ENCODE assay signal across 1 cellular context in genomic region chr3:150409527-150410310, GRCh38.
TF ChIP-seq lines count a peak whose summit lies in the region.

No MANE protein-coding gene starts in this region.

TF ChIP-seq in GM12878, 131 proteins besides CTCF, POLR2A, EP300 and RAD21 (continued from another document):
- TF ChIP-seq BACH1 (IDR thresholded peaks at IDR 0.05; ENCODE audit: borderline replicate concordance), result peak; percentile 27; the same call in 1 of the 2 replicates
- peak; percentile 61 to 64; a peak in 3 of 4 replicates for TF ChIP-seq BHLHE40 (IDR thresholded peaks at IDR 0.05; ENCODE audit: borderline replicate concordance in 1 of 2, low read depth in 2 of 2, low read length in 1 of 2)
- peak; percentile 52; the same call in 1 of the 2 replicates for TF ChIP-seq RUNX3 (IDR thresholded peaks at IDR 0.05; ENCODE audit: low read length)
- peak; percentile 63 for TF ChIP-seq NBN (IDR thresholded peaks at IDR 0.05)
- TF ChIP-seq SMARCA5 (IDR thresholded peaks at IDR 0.05), result peak; percentile 94
- peak; percentile 94 for TF ChIP-seq ZSCAN29 (IDR thresholded peaks at IDR 0.05)
- peak; percentile 20 for TF ChIP-seq RELA (IDR thresholded peaks at IDR 0.05; ENCODE audit: borderline replicate concordance, partially characterized antibody)
- peak in 1 of 2 experiments; percentile 25; a peak in 1 of 3 replicates for TF ChIP-seq EGR1 (IDR thresholded peaks at IDR 0.05; ENCODE audit: borderline replicate concordance in 1 of 2, low read depth in 2 of 2, low read length in 2 of 2)
- peak; percentile 60 for TF ChIP-seq PKNOX1 (IDR thresholded peaks at IDR 0.05)
- TF ChIP-seq JUND (IDR thresholded peaks at IDR 0.05; ENCODE audit: low read depth, low read length), result 0 out of 2 replicates have a peak, but pooled peaks have one; percentile 42
- 0 out of 2 replicates have a peak, but pooled peaks have one; percentile 34 for TF ChIP-seq CREB1 (IDR thresholded peaks at IDR 0.05; ENCODE audit: low read depth)
- TF ChIP-seq TCF12 (IDR thresholded peaks at IDR 0.05; ENCODE audit: low read depth, low read length), result 0 out of 2 replicates have a peak, but pooled peaks have one; percentile 14
- TF ChIP-seq TARDBP (IDR thresholded peaks at IDR 0.05; ENCODE audit: borderline replicate concordance), result no peak
- peak; percentile 35 for TF ChIP-seq SMC3 (IDR thresholded peaks at IDR 0.05; ENCODE audit: borderline replicate concordance, low read length)
- TF ChIP-seq SKIL (IDR thresholded peaks at IDR 0.05; ENCODE audit: low read depth, poor library complexity, severe bottlenecking), result no peak
- peak; percentile 71; the same call in 1 of the 2 replicates for TF ChIP-seq SIN3A (IDR thresholded peaks at IDR 0.05; ENCODE audit: low read depth, low read length)
- TF ChIP-seq YY1 (IDR thresholded peaks at IDR 0.05; ENCODE audit: low read depth, low read length), result peak; percentile 78
- no peak for TF ChIP-seq FOXK2 (IDR thresholded peaks at IDR 0.05)
- TF ChIP-seq ELK1 (IDR thresholded peaks at IDR 0.05; ENCODE audit: low read depth, low read length), result no peak
- peak; percentile 27; the same call in 1 of the 2 replicates for TF ChIP-seq MLLT1 (IDR thresholded peaks at IDR 0.05)
- TF ChIP-seq IKZF1 (conservative IDR thresholded peaks at IDR 0.05), result peak; percentile 60
- TF ChIP-seq CHD1 (IDR thresholded peaks at IDR 0.05; ENCODE audit: low read depth, low read length), result peak; percentile 56; the same call in 1 of the 2 replicates
- TF ChIP-seq RCOR1 (conservative IDR thresholded peaks at IDR 0.05; ENCODE audit: low read depth, low read length), result no peak
- TF ChIP-seq EED (IDR thresholded peaks at IDR 0.05; ENCODE audit: low read depth), result 0 out of 2 replicates have a peak, but pooled peaks have one; percentile 8
- peak; percentile 19 for TF ChIP-seq MEF2B (IDR thresholded peaks at IDR 0.05; ENCODE audit: partially characterized antibody, poor library complexity, severe bottlenecking)
- 0 out of 2 replicates have a peak, but pooled peaks have one; percentile 17 for TF ChIP-seq NKRF (conservative IDR thresholded peaks at IDR 0.05)
- 0 out of 2 replicates have a peak, but pooled peaks have one; percentile 12 for TF ChIP-seq ZBTB40 (IDR thresholded peaks at IDR 0.05; ENCODE audit: borderline replicate concordance)
- 0 out of 2 replicates have a peak, but pooled peaks have one; percentile 37 for TF ChIP-seq TAF1 (IDR thresholded peaks at IDR 0.05; ENCODE audit: borderline replicate concordance, low read depth, low read length)
